9 cellular contexts compared by ENCODE assay signal in the genomic region with DNA sequence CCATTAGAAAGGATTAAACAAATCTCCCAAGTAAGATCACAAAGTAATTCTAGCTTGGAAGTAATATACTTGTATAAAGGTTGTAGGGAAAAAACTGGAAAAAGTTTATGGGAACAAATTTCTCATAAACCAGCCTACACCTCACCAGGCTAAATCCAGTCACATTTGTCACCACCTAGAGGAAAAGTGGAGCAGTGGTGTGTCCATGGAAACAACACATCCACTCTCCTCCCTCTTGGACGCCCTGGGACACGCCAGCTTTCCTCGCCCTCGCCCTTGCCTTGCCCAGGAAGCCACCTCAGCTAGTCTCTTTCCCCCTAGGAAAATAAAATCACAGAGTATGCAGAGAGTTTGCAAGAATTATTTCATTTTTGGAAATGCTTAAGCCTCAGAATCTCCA. TPM values are rescaled to one million over a fixed set of nuclear protein-coding genes. Genes with fewer than 3 reads are reported as not detected.
DNase-seq lines count a peak whose midpoint lies in the region; ATAC-seq, FAIRE-seq and TF ChIP-seq lines count a peak whose summit lies in the region.
"Had no signal": no experiment of that assay in that cellular context is flagged by ENCODE, and none has a peak within 500 bp of the region (broad histone marks: within the 10 kb centered on the region; RNA-seq: fewer than 3 reads in every experiment).

No MANE protein-coding gene starts in this region.

- H3K27me3 ChIP-seq in H1 (replicated peaks in 1 of 4; ENCODE audit: control insufficient read depth in 3 of 4, extremely low read depth in 1 of 4, insufficient read depth in 3 of 4, low read length in 3 of 4), result no peaks in the 10 kb centered on the region
- no peaks in the 10 kb centered on the region for H3K27me3 ChIP-seq in mesendoderm (ENCODE audit: insufficient read depth, low read length, poor library complexity)
- H3K27me3 ChIP-seq in Karpas-422 (ENCODE audit: low read length), result no peaks in the 10 kb centered on the region

- H3K36me3 ChIP-seq in H1 (ENCODE audit: control insufficient read depth in 2 of 4, insufficient read depth in 4 of 4, low read length in 3 of 4) (no peaks in the 10 kb centered on the region), mesendoderm (ENCODE audit: control insufficient read depth, insufficient read depth, low read length) (no peaks in the 10 kb centered on the region), Karpas-422 (ENCODE audit: insufficient read depth, low read length) (no peaks in the 10 kb centered on the region)

- H4K5ac ChIP-seq in H1 (ENCODE audit: insufficient read length, low read depth, low read length), result no peak overlapping the region
- no peak overlapping the region for H4K5ac ChIP-seq in mesendoderm (ENCODE audit: low read length)

- FAIRE-seq in A549 (lab: Jason Lieb, UNC) (no peak), H1 (lab: Jason Lieb, UNC) (no peak)

- H3K79me1 ChIP-seq in H1 (ENCODE audit: low read depth, low read length) (no peaks in the 10 kb centered on the region), mesendoderm (ENCODE audit: low read length) (no peaks in the 10 kb centered on the region)

- 30% methylated on average over 4 of the region's 4 CpGs for whole genome bisulfite sequencing in A549 (ENCODE audit: missing lambda C conversion rate)
- 89% methylated on average over 4 of the region's 4 CpGs; no CpG with 5 or more reads in 1 of the 2 experiments for WGBS in H1 (ENCODE audit: extremely low coverage in 1 of 2, insufficient coverage in 1 of 2, insufficient read length in 1 of 2, insufficient replicate concordance in 2 of 2, low coverage in 1 of 2, low lambda C conversion rate in 2 of 2, missing lambda C conversion rate in 1 of 2), 2 experiments
- WGBS in mesendoderm (ENCODE audit: extremely low coverage, insufficient coverage, low lambda C conversion rate), result no CpG with 5 or more reads among the region's 4 CpGs

- H3K27ac ChIP-seq in A549 (no peak overlapping the region), H1 (ENCODE audit: low read depth, low read length) (no peak overlapping the region), mesendoderm (ENCODE audit: low read depth, low read length) (no peak overlapping the region), Karpas-422 (ENCODE audit: low read length) (no peak overlapping the region)

- H3K9ac ChIP-seq in H1 (replicated peaks in 1 of 4; ENCODE audit: extremely low read depth in 1 of 4, low read depth in 3 of 4, low read length in 3 of 4), result no peak overlapping the region
- no peak overlapping the region for H3K9ac ChIP-seq in mesendoderm (ENCODE audit: low read length)
- H3K9ac ChIP-seq in Karpas-422 (ENCODE audit: low read length), result no peak overlapping the region

- DNase-seq in A549 (ENCODE audit: low read depth in 1 of 2, low spot score in 1 of 2) (peak; percentile 28 to 58), NCI-H748 (lab: John Stamatoyannopoulos, UW; ENCODE audit: unreplicated experiment) (peak; percentile 28), H1 (ENCODE audit: low read depth in 1 of 2, low spot score in 2 of 2) (no peak), mesendoderm (peak; percentile 60), Karpas-422 (no peak), erythroblast (lab: John Stamatoyannopoulos, UW) (no peak), endothelial cell (ENCODE audit: low spot score) (no peak)
- no peak for DNase-seq in stimulated activated naive B cell treated with anti-CD40 and anti-IgM and Interleukin-4, amounts not matched to agents 10 μg/mL and 1 μg/mL and 100 μg/mL, for 72 hours

- peaks cover 12% of the 10 kb centered on the region for H3K4me1 Mint-ChIP-seq in endothelial cell (ENCODE audit: unreplicated experiment)
- peaks cover 0 to 3% of the 10 kb centered on the region in 2 donors for H3K4me1 Mint-ChIP-seq in stimulated activated naive B cell treated with anti-CD40 and anti-IgM and Interleukin-4, amounts not matched to agents 10 μg/mL and 1 μg/mL and 100 μg/mL, for 72 hours

- H3K9me2 ChIP-seq in Karpas-422 (replicated peaks; ENCODE audit: insufficient read depth, low read length), result no peaks in the 10 kb centered on the region

- H4K20me1 ChIP-seq in H1 (replicated peaks in 1 of 2; ENCODE audit: control insufficient read depth in 1 of 2, insufficient read depth in 2 of 2, low read length in 2 of 2) (no peaks in the 10 kb centered on the region), Karpas-422 (ENCODE audit: insufficient read depth, low read depth, low read length) (no peaks in the 10 kb centered on the region)

- no peaks in the 10 kb centered on the region for H3K9me3 ChIP-seq in A549
- no peaks in the 10 kb centered on the region for H3K9me3 ChIP-seq in H1 (ENCODE audit: insufficient read depth in 2 of 2, low read depth in 1 of 2, low read length in 1 of 2)
- H3K9me3 ChIP-seq in Karpas-422 (ENCODE audit: low read length), result no peaks in the 10 kb centered on the region

- POLR2A ChIA-PET in A549 (lab: Yijun Ruan, JAX) (interaction anchor here (0.5 kb wide), 1 partner anchor 25 kb away, joined by 4 read pairs; no protein-coding TSS in a partner anchor), H1 (lab: Charles Lee; ENCODE audit: partially characterized antibody) (no interaction called here)

- no peak for TF ChIP-seq EP300 in A549 (IDR thresholded peaks at IDR 0.05)
- no peak for TF ChIP-seq EP300 in H1 (IDR thresholded peaks at IDR 0.05; ENCODE audit: borderline replicate concordance in 1 of 2, low read depth in 2 of 2, low read length in 2 of 2)

- no peaks in the 10 kb centered on the region for H3K36me3 Mint-ChIP-seq in endothelial cell (ENCODE audit: low read depth, unreplicated experiment)
- H3K36me3 Mint-ChIP-seq in stimulated activated naive B cell treated with anti-CD40 and anti-IgM and Interleukin-4, amounts not matched to agents 10 μg/mL and 1 μg/mL and 100 μg/mL, for 72 hours, result no peaks in the 10 kb centered on the region

- peak overlapping the region; percentile 80; the same call in 2 of the 3 replicates for H3K4me2 ChIP-seq in A549
- H3K4me2 ChIP-seq in H1 (ENCODE audit: insufficient read depth in 1 of 2, low read depth in 2 of 2, low read length in 2 of 2), result no peak overlapping the region
- H3K4me2 ChIP-seq in mesendoderm (ENCODE audit: low read length), result no peak overlapping the region
- H3K4me2 ChIP-seq in Karpas-422 (ENCODE audit: low read depth, low read length, poor library complexity, severe bottlenecking), result no peak overlapping the region

- H3K4me3 Mint-ChIP-seq in endothelial cell (ENCODE audit: unreplicated experiment), result no peak overlapping the region
- H3K4me3 Mint-ChIP-seq in stimulated activated naive B cell treated with anti-CD40 and anti-IgM and Interleukin-4, amounts not matched to agents 10 μg/mL and 1 μg/mL and 100 μg/mL, for 72 hours, result no peak overlapping the region

- H3K23ac ChIP-seq in H1 (ENCODE audit: insufficient read length) (no peak overlapping the region), mesendoderm (ENCODE audit: low read length) (no peak overlapping the region)

- no peak overlapping the region for H2AK5ac ChIP-seq in H1 (ENCODE audit: low read depth, low read length)
- H2AK5ac ChIP-seq in mesendoderm (ENCODE audit: low read length), result no peak overlapping the region

- H3K27me3 Mint-ChIP-seq in endothelial cell (ENCODE audit: unreplicated experiment), result no peaks in the 10 kb centered on the region
- peaks cover 12% of the 10 kb centered on the region in 2 donors for H3K27me3 Mint-ChIP-seq in stimulated activated naive B cell treated with anti-CD40 and anti-IgM and Interleukin-4, amounts not matched to agents 10 μg/mL and 1 μg/mL and 100 μg/mL, for 72 hours

- TF ChIP-seq POLR2A in A549 (IDR thresholded peaks at IDR 0.05; ENCODE audit: low read length) (no peak), H1 (IDR thresholded peaks at IDR 0.05; ENCODE audit: control extremely low read depth in 1 of 2, low read depth in 2 of 2, low read length in 2 of 2) (no peak), erythroblast (IDR thresholded peaks at IDR 0.05; ENCODE audit: low read length) (no peak)

- peak in 1 of 2 experiments; percentile 11; a peak in 2 of 5 replicates for TF ChIP-seq RAD21 in A549 (conservative IDR thresholded peaks at IDR 0.05 in 1 of 2, IDR thresholded peaks at IDR 0.05 in 1 of 2)
- peak; percentile 13 to 20; a peak in 2 of 4 replicates for TF ChIP-seq RAD21 in H1 (IDR thresholded peaks at IDR 0.05 in 1 of 2, conservative IDR thresholded peaks at IDR 0.05 in 1 of 2; ENCODE audit: low read depth in 2 of 2, low read length in 2 of 2)

- H3K18ac ChIP-seq in H1 (ENCODE audit: extremely low read depth, low read length) (no peak overlapping the region), mesendoderm (ENCODE audit: low read length) (no peak overlapping the region)

- H3K4me3 ChIP-seq in A549 (no peak overlapping the region), H1 (ENCODE audit: extremely low read depth in 1 of 4, insufficient read depth in 2 of 4, low read depth in 3 of 4, low read length in 4 of 4) (no peak overlapping the region), mesendoderm (ENCODE audit: low read length) (no peak overlapping the region), Karpas-422 (ENCODE audit: low read length) (no peak overlapping the region)

- H2BK5ac ChIP-seq in H1 (ENCODE audit: low read depth, low read length), result no peak overlapping the region
- H2BK5ac ChIP-seq in mesendoderm (ENCODE audit: low read length), result no peak overlapping the region

- H2BK15ac ChIP-seq in H1 (ENCODE audit: low read length), result no peak overlapping the region
- no peak overlapping the region for H2BK15ac ChIP-seq in mesendoderm (replicated peaks; ENCODE audit: low read depth)

- H3K9me3 Mint-ChIP-seq in endothelial cell (ENCODE audit: unreplicated experiment), result no peaks in the 10 kb centered on the region
- H3K9me3 Mint-ChIP-seq in stimulated activated naive B cell treated with anti-CD40 and anti-IgM and Interleukin-4, amounts not matched to agents 10 μg/mL and 1 μg/mL and 100 μg/mL, for 72 hours, result no peaks in the 10 kb centered on the region

- TF ChIP-seq CTCF in A549 (IDR thresholded peaks at IDR 0.05), result peak; percentile 20; the same call in 1 of the 3 replicates
- peak in 2 of 3 experiments; percentile 18 to 48; a peak in 2 of 4 replicates for TF ChIP-seq CTCF in H1 (IDR thresholded peaks at IDR 0.05; ENCODE audit: control extremely low read depth in 1 of 3, insufficient read depth in 1 of 3, low read depth in 1 of 3, low read length in 3 of 3)
- no peak for TF ChIP-seq CTCF in endothelial cell (IDR thresholded peaks at IDR 0.05; ENCODE audit: unreplicated experiment)

- H3K4me1 ChIP-seq in A549 (peaks cover 32% of the 10 kb centered on the region), H1 (replicated peaks in 1 of 4; ENCODE audit: control insufficient read depth in 3 of 4, insufficient read depth in 4 of 4, low read length in 3 of 4) (peaks cover 5 to 23% (median 16%) of the 10 kb centered on the region in 4 experiments; a peak in 6 of 7 replicates), mesendoderm (ENCODE audit: control insufficient read depth, low read depth, low read length) (peaks cover 6% of the 10 kb centered on the region), Karpas-422 (ENCODE audit: low read length) (peaks cover 12% of the 10 kb centered on the region)

- H2BK20ac ChIP-seq in H1 (ENCODE audit: low read length), result no peak overlapping the region

- H3K23me2 ChIP-seq in H1 (ENCODE audit: low read depth, low read length), result no peaks in the 10 kb centered on the region

- H2BK120ac ChIP-seq in H1 (replicated peaks; ENCODE audit: low read depth, low read length), result no peak overlapping the region
- H2BK120ac ChIP-seq in mesendoderm (ENCODE audit: low read depth, low read length), result no peak overlapping the region

- H2AFZ ChIP-seq in H1 (ENCODE audit: low read length), result no peak overlapping the region
- H2AFZ ChIP-seq in Karpas-422 (ENCODE audit: low read length), result no peak overlapping the region

- H3K14ac ChIP-seq in H1 (ENCODE audit: insufficient read length), result no peak overlapping the region

- no peak overlapping the region for H2BK12ac ChIP-seq in H1 (ENCODE audit: low read depth, low read length)

- H3K4ac ChIP-seq in H1 (replicated peaks; ENCODE audit: insufficient read length, low read depth, low read length) (no peak overlapping the region), mesendoderm (ENCODE audit: low read depth, low read length) (no peak overlapping the region)

- no peak overlapping the region for H3K56ac ChIP-seq in H1 (replicated peaks; ENCODE audit: insufficient read length, low read depth, low read length)
- H3K56ac ChIP-seq in mesendoderm (ENCODE audit: low read length), result no peak overlapping the region

- H3K27ac Mint-ChIP-seq in endothelial cell (ENCODE audit: unreplicated experiment), result no peak overlapping the region
- H3K27ac Mint-ChIP-seq in stimulated activated naive B cell treated with anti-CD40 and anti-IgM and Interleukin-4, amounts not matched to agents 10 μg/mL and 1 μg/mL and 100 μg/mL, for 72 hours, result no peak overlapping the region

- H3K79me2 ChIP-seq in H1 (ENCODE audit: control insufficient read depth in 1 of 2, insufficient read depth in 2 of 2, low read length in 2 of 2) (no peaks in the 10 kb centered on the region), mesendoderm (ENCODE audit: control insufficient read depth, insufficient read depth, low read length) (no peaks in the 10 kb centered on the region), Karpas-422 (ENCODE audit: low read length) (no peaks in the 10 kb centered on the region)

- ATAC-seq in A549, result peak; percentile 72 to 81; a peak in 4 of 6 replicates
- no peak for ATAC-seq in stimulated activated naive B cell treated with anti-CD40 and anti-IgM and Interleukin-4, amounts not matched to agents 10 μg/mL and 1 μg/mL and 100 μg/mL, for 72 hours (replicated peaks)

- CTCF ChIA-PET in A549 (lab: Yijun Ruan, JAX), result interaction anchor here (1.3 to 1.5 kb wide), 2 partner anchors 17 to 36 kb away, joined by 3 read pairs; no protein-coding TSS in a partner anchor
- CTCF ChIA-PET in H1 (lab: Charles Lee; ENCODE audit: partially characterized antibody), result interaction anchor here (1.0 to 3.4 kb wide), 7 partner anchors 10 to 103 kb away, joined by 3 to 11 read pairs (median 3); no protein-coding TSS in a partner anchor

- H4K8ac ChIP-seq in H1 (ENCODE audit: extremely low read depth, insufficient read depth, low read length) (no peak overlapping the region), mesendoderm (ENCODE audit: low read depth, low read length) (no peak overlapping the region)

- no peak overlapping the region for H4K91ac ChIP-seq in H1 (replicated peaks; ENCODE audit: insufficient read length, low read length)

RNA-seq across cellular contexts. Expression of a gene that starts 2.2 kb away (rescaled TPM):
- polyA plus RNA-seq in A549 (2011; rRNA removed) (0.92 and 1.2 TPM in 2 replicates), A549 (2017; fragmentation: RNase III; extraction: RNeasy Plus Mini Kit Qiagen cat#74134 plus additional on column Dnase treatment) (2.6 to 3.1 TPM (median 3.1 TPM) in 3 replicates), H1 (2011; rRNA removed) (not detected in 2 replicates)
- 0.14 and 0.22 TPM in 2 replicates for polyA plus RNA-seq in A549 (2012; cell fraction: cytosol; rRNA removed)
- 0.23 and 0.24 TPM in 2 replicates for polyA plus RNA-seq in A549 (2012; cell fraction: nucleus; rRNA removed)
- 0.41 and 0.92 TPM in 2 replicates for polyA minus RNA-seq in A549 (2011; rRNA and poly(A)+ RNA removed)
- not detected in 2 replicates for total RNA-seq in H1 (2021; fragmentation: NEBNext Ultra II Directional; extraction: Animal tissue kit (Norgen Biotek cat#: 25700))
- polyA plus RNA-seq in H1 (2011; cell fraction: cytosol; rRNA removed), result not detected
- not detected for polyA plus RNA-seq in H1 (2011; cell fraction: nucleus; rRNA removed)
- not detected in 4 replicates for polyA plus RNA-seq in H1 (2012, experiment 1 of 2)
- polyA plus RNA-seq in H1 (2012, experiment 2 of 2), result not detected
- 0.06 TPM for polyA plus RNA-seq in H1 (2013, experiment 1 of 2)
- polyA plus RNA-seq in H1 (2013, experiment 2 of 2), result 0.02 TPM
- polyA minus RNA-seq in H1 (2011; rRNA and poly(A)+ RNA removed), result not detected in 2 replicates
- polyA minus RNA-seq in H1 (2011; cell fraction: cytosol; rRNA and poly(A)+ RNA removed), result not detected
- polyA minus RNA-seq in H1 (2011; cell fraction: nucleus; rRNA and poly(A)+ RNA removed), result not detected
- polyA plus RNA-seq in mesendoderm (2013, experiment 1 of 2), result 0.04 TPM
- 0.10 TPM for polyA plus RNA-seq in mesendoderm (2013, experiment 2 of 2)
- total RNA-seq in Karpas-422 (2014; rRNA removed; shearing (Covaris generic); ENCODE audit: low replicate concordance), result not detected in 2 replicates
- 1.9 TPM for total RNA-seq in endothelial cell (ENCODE audit: unreplicated experiment)
- total RNA-seq: T-helper 1 cell treated with Interleukin-12 subunit alpha and Interleukin-12 subunit beta and Interleukin-4 antibody, amounts not matched to agents 30 ng/mL and 1 ng/mL, for 36 hours had no signal

Comparison
In these comparisons a context has a peak if more than half of its experiments do, and no peak if none do; other contexts are left out.
1. ATAC-seq: peak in A549 (2 of 2); none in stimulated activated naive B cell treated with anti-CD40 and anti-IgM and Interleukin-4, amounts not matched to agents 10 μg/mL and 1 μg/mL and 100 μg/mL, for 72 hours (0 of 2).
2. DNase-seq: peak in A549 (2 of 2), NCI-H748 (single experiment) and mesendoderm (single experiment); none in H1 (0 of 2), Karpas-422 (single experiment), erythroblast (0 of 2), endothelial cell (single experiment) and stimulated activated naive B cell treated with anti-CD40 and anti-IgM and Interleukin-4, amounts not matched to agents 10 μg/mL and 1 μg/mL and 100 μg/mL, for 72 hours (single experiment).